In genomic region chr5:33975846-33976245, GRCh38 we compare ENCODE assay signal across 1 cellular context.
TF ChIP-seq lines count a peak whose summit lies in the region.

No MANE protein-coding gene starts in this region.

TF ChIP-seq in IMR-90, 13 proteins besides CTCF, POLR2A, EP300 and RAD21:
- TF ChIP-seq SMC3 (IDR thresholded peaks at IDR 0.05; ENCODE audit: low read depth, low read length) (no peak), NFE2L2 (IDR thresholded peaks at IDR 0.05; ENCODE audit: low read depth, low read length) (no peak), MAFK (IDR thresholded peaks at IDR 0.05; ENCODE audit: low read depth, low read length) (no peak), MAZ (IDR thresholded peaks at IDR 0.05; ENCODE audit: borderline replicate concordance, low read depth, low read length) (no peak), MXI1 (IDR thresholded peaks at IDR 0.05; ENCODE audit: borderline replicate concordance, low read depth, low read length) (no peak), BHLHE40 (IDR thresholded peaks at IDR 0.05; ENCODE audit: low read depth, low read length) (no peak), RFX5 (IDR thresholded peaks at IDR 0.05; ENCODE audit: low read depth, low read length) (no peak), CHD1 (IDR thresholded peaks at IDR 0.05; ENCODE audit: low read depth, low read length) (no peak), USF2 (IDR thresholded peaks at IDR 0.05; ENCODE audit: low read depth, low read length) (no peak), ELK1 (IDR thresholded peaks at IDR 0.05; ENCODE audit: borderline replicate concordance, low read depth, low read length) (no peak), FOS (IDR thresholded peaks at IDR 0.05; ENCODE audit: low read depth, low read length) (no peak), RCOR1 (IDR thresholded peaks at IDR 0.05; ENCODE audit: insufficient replicate concordance, low read length) (no peak), CEBPB (IDR thresholded peaks at IDR 0.05; ENCODE audit: low read depth, low read length) (no peak)
TF ChIP-seq in IMR-90: peak in this region for 0.
